Comparison of ENCODE assay signal across 8 cellular contexts in the genomic region with DNA sequence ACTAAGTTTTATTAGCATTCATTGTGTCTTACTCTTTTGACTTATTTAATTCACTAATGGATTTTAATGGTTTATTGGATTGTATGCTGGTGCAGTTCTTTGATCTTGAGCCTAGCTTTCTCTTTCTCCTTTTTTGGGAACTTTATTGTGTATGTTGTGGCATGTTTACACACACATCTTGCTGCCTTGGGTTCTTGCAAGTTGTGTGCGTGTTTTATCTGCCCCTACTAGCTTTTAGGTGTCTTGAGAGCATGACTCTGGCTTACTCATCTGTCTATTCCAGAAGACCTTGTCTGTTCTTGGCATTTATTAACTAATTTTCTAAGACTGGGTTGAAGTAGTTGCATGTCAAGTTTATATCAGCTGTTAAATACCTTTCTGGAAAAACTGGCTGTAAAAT. TPM values are rescaled to one million over a fixed set of nuclear protein-coding genes. Genes with fewer than 3 reads are reported as not detected.
A peak's percentile ranks its signal among the peaks of the same experiment; 100 is the strongest.
DNase-seq lines count a peak whose midpoint lies in the region; ATAC-seq, FAIRE-seq and TF ChIP-seq lines count a peak whose summit lies in the region.

No MANE protein-coding gene starts in this region.

- TF ChIP-seq CTCF in adrenal gland (IDR thresholded peaks at IDR 0.05) (no peak), transverse colon (IDR thresholded peaks at IDR 0.05) (no peak), GM10248 (IDR thresholded peaks at IDR 0.05; ENCODE audit: control extremely low read depth, extremely low read depth, low read depth, missing control alignments) (no peak)

- H3K4me1 ChIP-seq in adrenal gland (replicated peaks in 1 of 2) (peaks cover 25 to 38% of the 10 kb centered on the region in 2 donors), transverse colon (peaks cover 6 to 47% (median 34%) of the 10 kb centered on the region in 4 donors)

- intact Hi-C loops in adrenal gland (cut with DNase I), result loop anchor here in 1 of 2 donors (5.0 kb wide), 1 partner anchor 51 kb away; a partner anchor contains a TSS
- intact Hi-C loops in transverse colon (cut with DNase I; ENCODE audit: low total_unique reads), result no loop called here

- H3K27ac ChIP-seq in adrenal gland (peak overlapping the region; percentile 96 to 99 (median 99)), layer of hippocampus (ENCODE audit: low read depth, low read length) (peak overlapping the region; percentile 3), transverse colon (peak overlapping the region; percentile 97 to 100 (median 98))

- in situ Hi-C loops in transverse colon (cut with MboI; ENCODE audit: low pct_ligation_motif_present in 1 of 4, low pct_unique_long_range_greater_than_20kb in 1 of 4, low sequenced_read_pairs in 3 of 4), result no loop called here

- H3K4me1 Mint-ChIP-seq in activated T-cell treated with anti-CD3 and anti-CD28 coated beads, Interleukin-2, amount 50 U/mL, for 4 hours (ENCODE audit: low read depth), result peaks cover 52% of the 10 kb centered on the region

- ATAC-seq in activated T-cell treated with anti-CD3 and anti-CD28 coated beads, Interleukin-2, amount 50 U/mL, for 4 hours, result no peak
- ATAC-seq in HG02610 (IDR thresholded peaks at IDR 0.05; ENCODE audit: unreplicated experiment), result no peak

- FAIRE-seq in H54 (lab: Jason Lieb, UNC), result no peak

- H3K9me3 ChIP-seq in adrenal gland (replicated peaks in 1 of 3) (no peaks in the 10 kb centered on the region), transverse colon (no peaks in the 10 kb centered on the region)

- H3K36me3 Mint-ChIP-seq in activated T-cell treated with anti-CD3 and anti-CD28 coated beads, Interleukin-2, amount 50 U/mL, for 4 hours (ENCODE audit: insufficient read depth), result peaks cover 20% of the 10 kb centered on the region

- H3K36me3 ChIP-seq in adrenal gland (replicated peaks in 1 of 2), result peaks cover 0 to 5% of the 10 kb centered on the region in 2 donors
- peaks cover 0 to 8% (median 0%) of the 10 kb centered on the region in 4 donors for H3K36me3 ChIP-seq in transverse colon

- TF ChIP-seq POLR2A in adrenal gland (IDR thresholded peaks at IDR 0.05), result no peak
- no peak for TF ChIP-seq POLR2A in transverse colon (IDR thresholded peaks at IDR 0.05)
- TF ChIP-seq POLR2A in H54 (IDR thresholded peaks at IDR 0.05; ENCODE audit: low read depth, low read length), result no peak

- POLR2A ChIA-PET in GM10248 (lab: Yijun Ruan, JAX), result interaction anchor here (0.7 kb wide), 1 partner anchor 46 kb away, joined by 3 read pairs; no protein-coding TSS in a partner anchor

- H3K4me3 Mint-ChIP-seq in activated T-cell treated with anti-CD3 and anti-CD28 coated beads, Interleukin-2, amount 50 U/mL, for 4 hours, result peak overlapping the region; percentile 91

- CTCF ChIA-PET in GM10248 (lab: Yijun Ruan, JAX), result interaction anchor here (0.8 to 2.5 kb wide), 5 partner anchors 8 to 53 kb away, joined by 3 to 13 read pairs (median 3); a partner anchor contains a TSS

- TF ChIP-seq EP300 in transverse colon (IDR thresholded peaks at IDR 0.05; ENCODE audit: low read depth), result no peak

- H3K4me3 ChIP-seq in adrenal gland (peak overlapping the region in 1 of 4 donors; percentile 99), transverse colon (peak overlapping the region in 3 of 4 donors; percentile 86 to 99 (median 97))

- H3K27me3 Mint-ChIP-seq in activated T-cell treated with anti-CD3 and anti-CD28 coated beads, Interleukin-2, amount 50 U/mL, for 4 hours (ENCODE audit: low read depth), result no peaks in the 10 kb centered on the region

- 16 to 28% (median 19%) methylated on average over 1 of the region's 1 CpG for WGBS in adrenal gland, 4 donors
- WGBS in transverse colon (ENCODE audit: low coverage in 1 of 2), 2 donors, result 17 to 21% methylated on average over 1 of the region's 1 CpG

- DNase-seq in activated T-cell treated with anti-CD3 and anti-CD28 coated beads, Interleukin-2, amount 50 U/mL, for 4 hours, result no peak
- DNase-seq in activated T-cell treated with anti-CD3 and anti-CD28 coated beads for 4 hours (no peak), adrenal gland (no peak), transverse colon (no peak), GM10248 (ENCODE audit: extremely low spot score) (no peak), H54 (ENCODE audit: insufficient read length, low spot score) (no peak)

- H3K9me3 Mint-ChIP-seq in activated T-cell treated with anti-CD3 and anti-CD28 coated beads, Interleukin-2, amount 50 U/mL, for 4 hours, result no peaks in the 10 kb centered on the region

- H3K27me3 ChIP-seq in adrenal gland, result no peaks in the 10 kb centered on the region
- H3K27me3 ChIP-seq in layer of hippocampus (ENCODE audit: control insufficient read depth, insufficient read depth, low read length), result no peaks in the 10 kb centered on the region
- H3K27me3 ChIP-seq in transverse colon, result no peaks in the 10 kb centered on the region

RNA-seq across cellular contexts. Expression of a gene that starts 2.7 kb away (rescaled TPM):
- 10 to 100 TPM; 72.3 to 75.1 (median 75.0) TPM for total RNA-seq in activated T-cell treated with anti-CD3 and anti-CD28 coated beads, Interleukin-2, amount 50 U/mL, for 4 hours
- total RNA-seq in adrenal gland (100 to 1,000 TPM in 7 of 8 donors, 10 to 100 TPM in 1; 96.8 to 290 (median 202) TPM), transverse colon (100 to 1,000 TPM in 3 of 4 donors, 10 to 100 TPM in 1; 79.5 to 215 (median 136) TPM)
- 100 to 1,000 TPM in 1 of 3 donors, 10 to 100 TPM in 2; 52.4 to 118 (median 92.6) TPM for polyA plus RNA-seq in adrenal gland

RNA-seq across cellular contexts. Expression of a gene that starts 52.4 kb away (rescaled TPM):
- 10 to 100 TPM in 2 of 3 donors, 1 to 10 TPM in 1; 9.4 to 21.0 (median 12.7) TPM for total RNA-seq in activated T-cell treated with anti-CD3 and anti-CD28 coated beads, Interleukin-2, amount 50 U/mL, for 4 hours
- total RNA-seq in adrenal gland, result 10 to 100 TPM; 12.5 to 28.4 (median 19.1) TPM
- polyA plus RNA-seq in adrenal gland, result 10 to 100 TPM in 2 of 3 donors, 1 to 10 TPM in 1; 6.8 to 15.8 (median 15.7) TPM
- 10 to 100 TPM in 1 of 4 donors, 1 to 10 TPM in 3; 1.2 to 13.5 (median 4.9) TPM for total RNA-seq in transverse colon

Comparison
In these comparisons a context has a peak if more than half of its experiments do, and no peak if none do; other contexts are left out.
1. H3K27ac ChIP-seq: peak in every context shown above with its lines; median percentile 99 in adrenal gland; 98 in transverse colon; 3 in layer of hippocampus.